In genomic region chr11:33735166-33735425, GRCh38 we compare ENCODE assay signal across 1 cellular context.
TF ChIP-seq lines count a peak whose summit lies in the region.

No MANE protein-coding gene starts in this region.

TF ChIP-seq in H1, 55 proteins besides CTCF, POLR2A, EP300 and RAD21:
- TF ChIP-seq MAFK (IDR thresholded peaks at IDR 0.05; ENCODE audit: low read depth, low read length) (no peak), SUZ12 (IDR thresholded peaks at IDR 0.05; ENCODE audit: low read length) (0 out of 2 replicates have a peak, but pooled peaks have one; percentile 27)
